Comparison of ENCODE assay signal across 1 cellular context in genomic region chr9:75000835-75001234, GRCh38.
TF ChIP-seq lines count a peak whose summit lies in the region.

No MANE protein-coding gene starts in this region.

TF ChIP-seq in GM12878, 131 proteins besides CTCF, POLR2A, EP300 and RAD21 (continued from another document):
- TF ChIP-seq SPI1 (IDR thresholded peaks at IDR 0.05; ENCODE audit: borderline replicate concordance, insufficient read depth, low read depth, low read length) (peak; percentile 57; the same call in 1 of the 2 replicates), BRCA1 (IDR thresholded peaks at IDR 0.05; ENCODE audit: low read depth, low read length) (no peak), HCFC1 (IDR thresholded peaks at IDR 0.05; ENCODE audit: low read length) (no peak), BCL11A (IDR thresholded peaks at IDR 0.05; ENCODE audit: low read depth, low read length) (0 out of 2 replicates have a peak, but pooled peaks have one; percentile 13), ZNF217 (IDR thresholded peaks at IDR 0.05) (no peak), CHD2 (IDR thresholded peaks at IDR 0.05; ENCODE audit: borderline replicate concordance, low read depth, low read length) (no peak), ESRRA (IDR thresholded peaks at IDR 0.05; ENCODE audit: low read length) (no peak)
